Comparison of ENCODE assay signal across 20 cellular contexts in genomic region chr7:124429923-124430322, GRCh38.
"Had no signal": no experiment of that assay in that cellular context is flagged by ENCODE, and none has a peak within 500 bp of the region (broad histone marks: within the 10 kb centered on the region; RNA-seq: fewer than 3 reads in every experiment).

No MANE protein-coding gene starts in this region.

- ATAC-seq: esophagus mucosa; heart left ventricle; naive thymus-derived CD4-positive, alpha-beta T cell; psoas muscle; sciatic nerve; stimulated activated naive B cell treated with anti-CD40 and anti-IgM and Interleukin-4, amounts not matched to agents 10 μg/mL and 1 μg/mL and 100 μg/mL, for 72 hours; stimulated activated naive CD8-positive, alpha-beta T cell treated with anti-CD3 and anti-CD28 coated beads, Interleukin-15, amount 100 ng/mL, for 72 hours; upper lobe of right lung had no signal

- H3K36me3 ChIP-seq: heart left ventricle, neutrophil, tibial nerve, upper lobe of right lung, vagina had no signal

- H3K27me3 ChIP-seq: heart left ventricle, neutrophil, testis, tibial nerve, upper lobe of right lung, vagina had no signal

- H3K27ac ChIP-seq: heart left ventricle, neutrophil, psoas muscle, testis, tibial nerve, upper lobe of right lung, vagina had no signal

- DNase-seq: effector memory CD4-positive, alpha-beta T cell; heart left ventricle; hippocampal formation; kidney glomerular epithelial cell; mammary epithelial cell; naive thymus-derived CD4-positive, alpha-beta T cell; psoas muscle; retina; stimulated activated CD4-positive, alpha-beta T cell treated with anti-CD3 and anti-CD28 coated beads, Interleukin-2, amount 100 ng/mL, for 24 hours; stimulated activated CD4-positive, alpha-beta T cell treated with anti-CD3 and anti-CD28 coated beads, Interleukin-4, amount 100 ng/mL, for 4 hours; stimulated activated naive B cell treated with anti-CD40 and anti-IgM and Interleukin-4, amounts not matched to agents 10 μg/mL and 1 μg/mL and 100 μg/mL, for 72 hours; stimulated activated naive CD8-positive, alpha-beta T cell treated with anti-CD3 and anti-CD28 coated beads, Interleukin-15, amount 100 ng/mL, for 72 hours; testis; upper lobe of right lung had no signal

- FAIRE-seq: endometrium had no signal

- H3K4me3 ChIP-seq: heart left ventricle, psoas muscle, testis, tibial nerve, upper lobe of right lung, vagina had no signal

- H3K4me1 ChIP-seq: heart left ventricle, psoas muscle, testis, tibial nerve, upper lobe of right lung, vagina had no signal

- H3K9me3 ChIP-seq: heart left ventricle, neutrophil, psoas muscle, testis, tibial nerve, upper lobe of right lung, vagina had no signal
